ENCODE assay signal across 18 cellular contexts in genomic region chr2:206068207-206068606, GRCh38. TPM values are rescaled to one million over a fixed set of nuclear protein-coding genes. Genes with fewer than 3 reads are reported as not detected.
DNase-seq lines count a peak whose midpoint lies in the region; ATAC-seq, FAIRE-seq and TF ChIP-seq lines count a peak whose summit lies in the region.
"Had no signal": no experiment of that assay in that cellular context is flagged by ENCODE, and none has a peak within 500 bp of the region (broad histone marks: within the 10 kb centered on the region; RNA-seq: fewer than 3 reads in every experiment).

No MANE protein-coding gene starts in this region.

- POLR2A ChIA-PET in HepG2 (lab: Yijun Ruan, JAX), result no interaction called here
- POLR2A ChIA-PET in GM12878 (lab: Charles Lee), result no interaction called here

- no peak for TF ChIP-seq CTCF in HepG2 (CRISPR knock-in tag; IDR thresholded peaks at IDR 0.05)
- TF ChIP-seq CTCF in right lobe of liver (IDR thresholded peaks at IDR 0.05), result no peak
- no peak for TF ChIP-seq CTCF in GM12878 (IDR thresholded peaks at IDR 0.05 in 2 of 3, conservative IDR thresholded peaks at IDR 0.05 in 1 of 3; ENCODE audit: control insufficient read depth in 2 of 3, extremely low read depth in 1 of 3, insufficient read depth in 1 of 3, low read depth in 3 of 3, low read length in 3 of 3)

- H2AFZ ChIP-seq in HepG2 (ENCODE audit: low read length) (no peak overlapping the region), GM12878 (ENCODE audit: control insufficient read depth, low read depth, low read length) (no peak overlapping the region)

- intact Hi-C loops in HepG2 (cut with micrococcal nuclease; ENCODE audit: unreplicated experiment) (no loop called here), right lobe of liver (cut with DNase I) (no loop called here), GM12878 (cut with micrococcal nuclease; ENCODE audit: unreplicated experiment) (no loop called here)

- H3K9me3 ChIP-seq in HepG2 (ENCODE audit: low read length) (no peaks in the 10 kb centered on the region), right lobe of liver (no peaks in the 10 kb centered on the region), GM12878 (replicated peaks; ENCODE audit: control insufficient read depth, insufficient read depth, low read length) (peaks cover 1% of the 10 kb centered on the region; the same call in 1 of the 3 replicates)
- H3K9me3 ChIP-seq: A549, Caco-2 had no signal

- H3K9ac ChIP-seq in HepG2 (ENCODE audit: insufficient read depth, low read depth, low read length) (no peak overlapping the region), GM12878 (ENCODE audit: control insufficient read depth, insufficient read depth, low read length) (no peak overlapping the region)
- H3K9ac ChIP-seq: BLaER1 treated with 17β-estradiol and CSF1 and Interleukin-3, amounts not matched to agents 10 nM and 100 nM had no signal

- H3K4me3 ChIP-seq in HepG2 (replicated peaks in 1 of 3; ENCODE audit: insufficient read depth in 1 of 3, low read depth in 2 of 3, low read length in 3 of 3), result no peak overlapping the region
- no peak overlapping the region for H3K4me3 ChIP-seq in right lobe of liver
- H3K4me3 ChIP-seq in GM12878, result no peak overlapping the region
- H3K4me3 ChIP-seq: A549; BLaER1 treated with 17β-estradiol and CSF1 and Interleukin-3, amounts not matched to agents 10 nM and 100 nM had no signal

- CTCF ChIA-PET in HepG2 (lab: Yijun Ruan, JAX; ENCODE audit: low intra/inter-chr PET ratio, low total read pairs) (no interaction called here), GM12878 (lab: Yijun Ruan, JAX) (no interaction called here)

- H3K79me2 ChIP-seq in HepG2 (ENCODE audit: insufficient read depth, low read length) (peaks cover 73% of the 10 kb centered on the region), GM12878 (ENCODE audit: control insufficient read depth, insufficient read depth, low read length) (peaks cover 34% of the 10 kb centered on the region)

- ATAC-seq in HepG2 (no peak), right lobe of liver (no peak), GM12878 (no peak), HG03565 (IDR thresholded peaks at IDR 0.05; ENCODE audit: unreplicated experiment) (no peak)
- ATAC-seq: A549; CD8-positive, alpha-beta T cell had no signal

- no peaks in the 10 kb centered on the region for H4K20me1 ChIP-seq in HepG2 (ENCODE audit: insufficient read depth, low read length)
- H4K20me1 ChIP-seq in GM12878 (ENCODE audit: control insufficient read depth, insufficient read depth), result no peaks in the 10 kb centered on the region

- BruUV-seq in HepG2 (replicated peaks; lab: Mats Ljungman, UMichigan), result no TSS peak
- BruUV-seq in GM12878 (replicated peaks; lab: Mats Ljungman, UMichigan), result no TSS peak

- no peak for TF ChIP-seq EP300 in HepG2 (IDR thresholded peaks at IDR 0.05; ENCODE audit: low read depth in 2 of 2, low read length in 2 of 2)
- TF ChIP-seq EP300 in HepG2 (CRISPR knock-in tag; IDR thresholded peaks at IDR 0.05; ENCODE audit: borderline replicate concordance), result no peak
- TF ChIP-seq EP300 in GM12878 (IDR thresholded peaks at IDR 0.05; ENCODE audit: borderline replicate concordance in 1 of 2, control insufficient read depth in 1 of 2, low read depth in 2 of 2, low read length in 2 of 2), result no peak

- H3K4me1 ChIP-seq in HepG2 (ENCODE audit: insufficient read depth, low read length) (peaks cover 11% of the 10 kb centered on the region), right lobe of liver (no peaks in the 10 kb centered on the region), GM12878 (ENCODE audit: control insufficient read depth, insufficient read depth, low read length) (peaks cover 4% of the 10 kb centered on the region; the same call in 1 of the 2 replicates)
- H3K4me1 ChIP-seq: A549, Caco-2 had no signal

- RAD21 ChIA-PET in GM12878 (lab: Charles Lee; ENCODE audit: unreplicated experiment), result no interaction called here

- DNase-seq in HepG2 (ENCODE audit: low spot score) (no peak), right lobe of liver (no peak), GM12878 (ENCODE audit: low read depth, low spot score) (no peak)
- DNase-seq in activated CD4-positive, CD25-positive, alpha-beta regulatory T cell (lab: John Stamatoyannopoulos, UW), result no peak
- DNase-seq: AML-193; Caco-2; Calu3; CD4-positive, alpha-beta T cell; CD8-positive, alpha-beta T cell; DMS79 treated with DMSO at 0.1 percent for 48 hours; GF-D8 had no signal

- TF ChIP-seq RAD21 in HepG2 (CRISPR knock-in tag; IDR thresholded peaks at IDR 0.05), result no peak
- no peak for TF ChIP-seq RAD21 in GM12878 (IDR thresholded peaks at IDR 0.05; ENCODE audit: insufficient read depth, low read depth, low read length)

- H3K4me2 ChIP-seq in HepG2 (ENCODE audit: low read depth, low read length) (no peak overlapping the region), GM12878 (ENCODE audit: control insufficient read depth, insufficient read depth) (no peak overlapping the region)
- H3K4me2 ChIP-seq: A549; BLaER1 treated with 17β-estradiol and CSF1 and Interleukin-3, amounts not matched to agents 10 nM and 100 nM had no signal

- H3K27me3 ChIP-seq in HepG2 (ENCODE audit: control insufficient read depth in 1 of 2, insufficient read depth in 2 of 2, low read length in 2 of 2), result no peaks in the 10 kb centered on the region
- no peaks in the 10 kb centered on the region for H3K27me3 ChIP-seq in right lobe of liver
- H3K27me3 ChIP-seq in GM12878 (replicated peaks in 1 of 2; ENCODE audit: control insufficient read depth in 2 of 2, insufficient read depth in 2 of 2, low read length in 1 of 2), result no peaks in the 10 kb centered on the region
- H3K27me3 ChIP-seq: BLaER1 treated with 17β-estradiol and CSF1 and Interleukin-3, amounts not matched to agents 10 nM and 100 nM had no signal

- peaks cover 0 to 3% of the 10 kb centered on the region in 2 experiments; a peak in 3 of 5 replicates for H3K36me3 ChIP-seq in HepG2 (replicated peaks in 1 of 2; ENCODE audit: control insufficient read depth in 1 of 2, insufficient read depth in 2 of 2, low read length in 2 of 2)
- H3K36me3 ChIP-seq in right lobe of liver, result peaks cover 0 to under 1% (median 0%) of the 10 kb centered on the region in 4 donors
- no peaks in the 10 kb centered on the region for H3K36me3 ChIP-seq in GM12878 (ENCODE audit: control insufficient read depth in 2 of 2, insufficient read depth in 2 of 2, low read length in 1 of 2)

- no peak for FAIRE-seq in HepG2 (lab: Jason Lieb, UNC)
- FAIRE-seq in GM12878 (lab: Jason Lieb, UNC), result no peak
- FAIRE-seq: A549, D721Med, G401.6 had no signal

- TF ChIP-seq POLR2A in HepG2 (IDR thresholded peaks at IDR 0.05; ENCODE audit: insufficient read depth in 1 of 2, low read depth in 2 of 2, low read length in 2 of 2) (no peak), right lobe of liver (IDR thresholded peaks at IDR 0.05) (no peak), GM12878 (IDR thresholded peaks at IDR 0.05; ENCODE audit: low read depth, low read length) (no peak)

- H3K27ac ChIP-seq in HepG2 (ENCODE audit: extremely low read length, insufficient read depth, low read length) (no peak overlapping the region), right lobe of liver (no peak overlapping the region), GM12878 (ENCODE audit: control insufficient read depth, insufficient read depth) (no peak overlapping the region)
- H3K27ac ChIP-seq: 22Rv1; A549; BLaER1 treated with 17β-estradiol and CSF1 and Interleukin-3, amounts not matched to agents 10 nM and 100 nM; C4-2B had no signal

- SMC1A ChIA-PET in GM12878 (lab: Charles Lee; ENCODE audit: uncharacterized antibody, unreplicated experiment), result interaction anchor here (1.4 kb wide), 1 partner anchor 15 kb away, joined by 3 read pairs; no protein-coding TSS in a partner anchor

- in situ Hi-C loops in HepG2 (cut with HindIII; ENCODE audit: extremely low pct_ligation_motif_present, low pct_unique_long_range_greater_than_20kb), result no loop called here
- in situ Hi-C loops in GM12878 (cut with MboI), result no loop called here

- 100% methylated on average over 1 of the region's 1 CpG for WGBS in HepG2 (ENCODE audit: low lambda C conversion rate)
- WGBS in right lobe of liver (ENCODE audit: insufficient coverage, low coverage, low lambda C conversion rate, missing lambda C conversion rate), result 80% methylated on average over 1 of the region's 1 CpG
- WGBS in GM12878 (ENCODE audit: insufficient coverage, insufficient replicate concordance, low lambda C conversion rate, missing lambda C conversion rate), result 100% methylated on average over 1 of the region's 1 CpG

RNA-seq across cellular contexts. Expression of gene INO80D, which starts 17.8 kb away (rescaled TPM):
- total RNA-seq in HepG2 (2016; rRNA removed; fragmentation: Illumina TruSeq; extraction: Trizol), result 7.9 and 13.6 TPM in 2 replicates
- total RNA-seq in HepG2 (2016; cell fraction: cytosol; rRNA removed; fragmentation: Illumina TruSeq; extraction: Trizol; ENCODE audit: low read depth), result 3.9 and 4.0 TPM in 2 replicates
- total RNA-seq in HepG2 (2016; cell fraction: insoluble cytoplasmic fraction; rRNA removed; fragmentation: Illumina TruSeq; extraction: Trizol), result 7.0 and 12.0 TPM in 2 replicates
- total RNA-seq in HepG2 (2016; cell fraction: membrane; rRNA removed; fragmentation: Illumina TruSeq; extraction: Trizol), result 6.5 TPM in 2 replicates
- total RNA-seq in HepG2 (2016; cell fraction: nucleus; rRNA removed; fragmentation: Illumina TruSeq; extraction: Trizol), result 18.1 and 19.6 TPM in 2 replicates
- polyA plus RNA-seq in HepG2 (2011; rRNA removed), result 6.0 and 7.6 TPM in 2 replicates
- polyA plus RNA-seq in HepG2 (2011; cell fraction: cytosol; rRNA removed), result 3.1 and 3.6 TPM in 2 replicates
- 11.9 and 14.5 TPM in 2 replicates for polyA plus RNA-seq in HepG2 (2011; cell fraction: nucleus; rRNA removed)
- polyA plus RNA-seq in HepG2 (2012), result 4.0 and 5.0 TPM in 2 replicates
- 0.07 and 0.11 TPM in 2 replicates for polyA plus RNA-seq in HepG2 (2016; cell fraction: cytosol; fragmentation: Illumina TruSeq; extraction: Trizol; ENCODE audit: low read depth)
- polyA plus RNA-seq in HepG2 (2016; cell fraction: insoluble cytoplasmic fraction; fragmentation: Illumina TruSeq; extraction: Trizol; ENCODE audit: low read depth), result 4.2 and 4.7 TPM in 2 replicates
- 0.21 and 0.27 TPM in 2 replicates for polyA plus RNA-seq in HepG2 (2016; cell fraction: membrane; fragmentation: Illumina TruSeq; extraction: Trizol; ENCODE audit: low read depth)
- polyA plus RNA-seq in HepG2 (2016; cell fraction: nucleus; fragmentation: Illumina TruSeq; extraction: Trizol; ENCODE audit: insufficient read depth, low read depth), result 14.2 and 15.8 TPM in 2 replicates
- polyA minus RNA-seq in HepG2 (2011; rRNA and poly(A)+ RNA removed; ENCODE audit: low replicate concordance), result 32.6 and 64.3 TPM in 2 replicates
- polyA minus RNA-seq in HepG2 (2011; cell fraction: cytosol; rRNA and poly(A)+ RNA removed), result 19.7 and 20.6 TPM in 2 replicates
- 58.3 TPM in 2 replicates for polyA minus RNA-seq in HepG2 (2011; cell fraction: nucleus; rRNA and poly(A)+ RNA removed)
- total RNA-seq in right lobe of liver, result 1 to 10 TPM; 5.2 to 9.0 (median 8.2) TPM
- 44.6 and 48.4 TPM in 2 replicates for total RNA-seq in GM12878 (2013; cell fraction: nucleolus; rRNA removed)
- 6.3 and 7.9 TPM in 2 replicates for total RNA-seq in GM12878 (2014; rRNA removed)
- 6.5 and 7.2 TPM in 2 replicates for total RNA-seq in GM12878 (2014; rRNA removed; fragmentation: Illumina TruSeq; extraction: Trizol)
- total RNA-seq in GM12878 (2021), result 15.3 and 16.3 TPM in 2 replicates
- 2.3 TPM for polyA plus RNA-seq in GM12878 (2011; ENCODE audit: low read depth)
- 8.1 and 10.5 TPM in 2 replicates for polyA plus RNA-seq in GM12878 (2011; rRNA removed)
- 4.8 and 5.4 TPM in 2 replicates for polyA plus RNA-seq in GM12878 (2011; cell fraction: cytosol; rRNA removed)
- 10.1 and 10.6 TPM in 2 replicates for polyA plus RNA-seq in GM12878 (2011; cell fraction: nucleus; rRNA removed)
- 3.3 and 4.1 TPM in 2 replicates for polyA plus RNA-seq in GM12878 (2012)
- polyA plus RNA-seq in GM12878 (2014; fragmentation: Illumina TruSeq; extraction: Trizol), result 3.9 and 4.9 TPM in 2 replicates
- polyA plus RNA-seq in GM12878 (2014; fragmentation: Nextera tagmentation; extraction: Ambion mirVana), result 1 to 10 TPM in 1 of 2 experiments, under 1 TPM in 1; 0.73 to 1.9 TPM
- 3.1 and 3.2 TPM in 2 replicates for polyA plus RNA-seq in GM12878 (2014; rRNA removed)
- 1 to 10 TPM; 4.5 to 4.8 TPM for polyA plus RNA-seq in GM12878 (2016; fragmentation: Nextera tagmentation; extraction: Ambion mirVana)
- polyA minus RNA-seq in GM12878 (2011; rRNA and poly(A)+ RNA removed), result 45.5 and 48.5 TPM in 2 replicates
- 12.4 and 15.3 TPM in 2 replicates for polyA minus RNA-seq in GM12878 (2011; cell fraction: cytosol; rRNA and poly(A)+ RNA removed)
- 15.7 and 21.5 TPM in 2 replicates for polyA minus RNA-seq in GM12878 (2011; cell fraction: nucleus; rRNA and poly(A)+ RNA removed)

Comparison
In these comparisons a context has a peak if more than half of its experiments do, and no peak if none do; other contexts are left out.
1. Of the 75 proteins assayed by ChIP-seq in both HepG2 and GM12878: peak only in HepG2: none; only in GM12878: none; in both: ZBTB40; in neither: 74.